19 cellular contexts compared by ENCODE assay signal in genomic region chr15:101362986-101363566, GRCh38.
DNase-seq lines count a peak whose midpoint lies in the region; ATAC-seq, FAIRE-seq and TF ChIP-seq lines count a peak whose summit lies in the region.
"Had no signal": no experiment of that assay in that cellular context is flagged by ENCODE, and none has a peak within 500 bp of the region (broad histone marks: within the 10 kb centered on the region; RNA-seq: fewer than 3 reads in every experiment).

No MANE protein-coding gene starts in this region.

- no peak for TF ChIP-seq POLR2A in H1 (IDR thresholded peaks at IDR 0.05; ENCODE audit: control extremely low read depth in 1 of 2, low read depth in 2 of 2, low read length in 2 of 2)

- H3K4me3 ChIP-seq in H1 (ENCODE audit: extremely low read depth in 1 of 4, insufficient read depth in 2 of 4, low read depth in 3 of 4, low read length in 4 of 4) = no peak overlapping the region
- H3K4me3 ChIP-seq in neuronal stem cell (ENCODE audit: low read length in 2 of 2) = no peak overlapping the region
- H3K4me3 ChIP-seq: A549, GM12878 had no signal

- 83% methylated on average over 8 of the region's 8 CpGs; no CpG with 5 or more reads in 1 of the 2 experiments for WGBS in H1 (ENCODE audit: extremely low coverage in 1 of 2, insufficient coverage in 1 of 2, insufficient read length in 1 of 2, insufficient replicate concordance in 2 of 2, low coverage in 1 of 2, low lambda C conversion rate in 2 of 2, missing lambda C conversion rate in 1 of 2), 2 experiments
- no CpG with 5 or more reads among the region's 8 CpGs for WGBS in neuronal stem cell (ENCODE audit: extremely low coverage in 2 of 2, insufficient read length in 2 of 2, insufficient replicate concordance in 1 of 2), 2 donors

- TF ChIP-seq CTCF in H1 (IDR thresholded peaks at IDR 0.05; ENCODE audit: control extremely low read depth in 1 of 3, insufficient read depth in 1 of 3, low read depth in 1 of 3, low read length in 3 of 3) = no peak

- FAIRE-seq in H1 (lab: Jason Lieb, UNC) = no peak
- FAIRE-seq: A549, GM12878, H54, HTR-8/SVneo had no signal

- no peak overlapping the region for H3K14ac ChIP-seq in H1 (ENCODE audit: insufficient read length)
- H3K14ac ChIP-seq in neuronal stem cell (ENCODE audit: low read length) = no peak overlapping the region

- H3K4ac ChIP-seq in H1 (replicated peaks; ENCODE audit: insufficient read length, low read depth, low read length) (no peak overlapping the region), neuronal stem cell (ENCODE audit: low read length) (no peak overlapping the region)

- H3K4me1 Mint-ChIP-seq in activated naive CD8-positive, alpha-beta T cell treated with anti-CD3 and anti-CD28 coated beads for 36 hours = peaks cover 4% of the 10 kb centered on the region
- H3K4me1 Mint-ChIP-seq in activated naive CD8-positive, alpha-beta T cell treated with anti-CD3 and anti-CD28 coated beads, Interleukin-2, amount 50 U/mL, for 24 hours = peaks cover 5% of the 10 kb centered on the region
- H3K4me1 Mint-ChIP-seq: IgD-negative memory B cell had no signal

- H2BK15ac ChIP-seq in H1 (ENCODE audit: low read length) = no peak overlapping the region
- no peak overlapping the region for H2BK15ac ChIP-seq in neuronal stem cell (ENCODE audit: low read length)

- H2BK12ac ChIP-seq in H1 (ENCODE audit: low read depth, low read length) = no peak overlapping the region; the same call in 1 of the 2 replicates
- H2BK12ac ChIP-seq in neuronal stem cell (ENCODE audit: low read length) = no peak overlapping the region

- H2AFZ ChIP-seq in H1 (ENCODE audit: low read length) = 0 out of 2 replicates have a peak overlapping the region, but pooled peaks have one; percentile 31
- no peak overlapping the region for H2AFZ ChIP-seq in neuronal stem cell (ENCODE audit: low read length)

- H3K79me2 ChIP-seq in H1 (ENCODE audit: control insufficient read depth in 1 of 2, insufficient read depth in 2 of 2, low read length in 2 of 2) = no peaks in the 10 kb centered on the region

- DNase-seq in activated naive CD8-positive, alpha-beta T cell treated with anti-CD3 and anti-CD28 coated beads for 36 hours = no peak
- no peak for DNase-seq in activated naive CD8-positive, alpha-beta T cell treated with anti-CD3 and anti-CD28 coated beads, Interleukin-2, amount 50 U/mL, for 24 hours
- DNase-seq in H1 (ENCODE audit: low read depth in 1 of 2, low spot score in 2 of 2) (peak in 1 of 2 experiments; percentile 43), neuronal stem cell (ENCODE audit: low spot score) (no peak), D341Med (ENCODE audit: low spot score) (no peak), DMS153 (lab: John Stamatoyannopoulos, UW) (no peak), dermis blood vessel endothelial cell (no peak)
- DNase-seq: AML-193; Caco-2; CD4-positive, alpha-beta T cell; DMS79 treated with DMSO at 0.1 percent for 48 hours; KBM-7 had no signal

- H3K27me3 ChIP-seq in H1 (replicated peaks in 1 of 4; ENCODE audit: control insufficient read depth in 3 of 4, extremely low read depth in 1 of 4, insufficient read depth in 3 of 4, low read length in 3 of 4) = no peaks in the 10 kb centered on the region; a peak in 1 of 7 replicates
- H3K27me3 ChIP-seq in neuronal stem cell (ENCODE audit: control insufficient read depth in 3 of 3, insufficient read depth in 3 of 3, low read depth in 1 of 3, low read length in 3 of 3) = no peaks in the 10 kb centered on the region

- no peak overlapping the region for H2BK20ac ChIP-seq in H1 (ENCODE audit: low read length)

- H3K79me1 ChIP-seq in H1 (ENCODE audit: low read depth, low read length) (no peaks in the 10 kb centered on the region), neuronal stem cell (ENCODE audit: low read depth, low read length) (no peaks in the 10 kb centered on the region)

- H4K8ac ChIP-seq in H1 (ENCODE audit: extremely low read depth, insufficient read depth, low read length) = no peak overlapping the region
- no peak overlapping the region for H4K8ac ChIP-seq in neuronal stem cell (ENCODE audit: low read depth, low read length)

- H2AK5ac ChIP-seq in H1 (ENCODE audit: low read depth, low read length) (no peak overlapping the region), neuronal stem cell (ENCODE audit: low read depth, low read length) (no peak overlapping the region)

- H4K91ac ChIP-seq in H1 (replicated peaks; ENCODE audit: insufficient read length, low read length) (no peak overlapping the region), neuronal stem cell (ENCODE audit: low read depth, low read length, poor library complexity) (no peak overlapping the region)

- ATAC-seq in activated naive CD8-positive, alpha-beta T cell treated with anti-CD3 and anti-CD28 coated beads, Interleukin-2, amount 50 U/mL, for 24 hours = no peak
- ATAC-seq: A549, GM12878 had no signal

- H4K20me1 ChIP-seq in H1 (replicated peaks in 1 of 2; ENCODE audit: control insufficient read depth in 1 of 2, insufficient read depth in 2 of 2, low read length in 2 of 2) = peaks cover 0 to 4% of the 10 kb centered on the region in 2 experiments

- no peak overlapping the region for H2BK5ac ChIP-seq in H1 (ENCODE audit: low read depth, low read length)
- no peak overlapping the region for H2BK5ac ChIP-seq in neuronal stem cell (ENCODE audit: low read length)

- H3K9me3 Mint-ChIP-seq in activated naive CD8-positive, alpha-beta T cell treated with anti-CD3 and anti-CD28 coated beads for 36 hours = peaks cover 7% of the 10 kb centered on the region
- H3K9me3 Mint-ChIP-seq in activated naive CD8-positive, alpha-beta T cell treated with anti-CD3 and anti-CD28 coated beads, Interleukin-2, amount 50 U/mL, for 24 hours = peaks cover 9% of the 10 kb centered on the region

- no peak overlapping the region for H3K4me3 Mint-ChIP-seq in activated naive CD8-positive, alpha-beta T cell treated with anti-CD3 and anti-CD28 coated beads for 36 hours
- H3K4me3 Mint-ChIP-seq in activated naive CD8-positive, alpha-beta T cell treated with anti-CD3 and anti-CD28 coated beads, Interleukin-2, amount 50 U/mL, for 24 hours = no peak overlapping the region
- H3K4me3 Mint-ChIP-seq: CD4-positive, alpha-beta T cell; IgD-negative memory B cell had no signal

- H3K4me1 ChIP-seq in H1 (replicated peaks in 1 of 4; ENCODE audit: control insufficient read depth in 3 of 4, insufficient read depth in 4 of 4, low read length in 3 of 4) (peaks cover 0 to 6% (median 3%) of the 10 kb centered on the region in 4 experiments; a peak in 4 of 7 replicates), neuronal stem cell (ENCODE audit: control insufficient read depth in 2 of 2, insufficient read depth in 1 of 2, low read depth in 1 of 2, low read length in 2 of 2) (peaks cover 0 to 8% of the 10 kb centered on the region in 2 donors)

- TF ChIP-seq EP300 in H1 (IDR thresholded peaks at IDR 0.05; ENCODE audit: borderline replicate concordance in 1 of 2, low read depth in 2 of 2, low read length in 2 of 2) = no peak

- H3K23ac ChIP-seq in H1 (ENCODE audit: insufficient read length) (no peak overlapping the region), neuronal stem cell (ENCODE audit: low read depth, low read length, poor library complexity) (no peak overlapping the region)

- no peak overlapping the region for H3K9ac ChIP-seq in H1 (replicated peaks in 1 of 4; ENCODE audit: extremely low read depth in 1 of 4, low read depth in 3 of 4, low read length in 3 of 4)
- peak overlapping the region; percentile 26 for H3K9ac ChIP-seq in neuronal stem cell (ENCODE audit: low read depth, low read length, poor library complexity)

- POLR2A ChIA-PET in H1 (lab: Charles Lee; ENCODE audit: partially characterized antibody) = no interaction called here

- H3K27ac Mint-ChIP-seq in activated naive CD8-positive, alpha-beta T cell treated with anti-CD3 and anti-CD28 coated beads for 36 hours = peak overlapping the region; percentile 5
- H3K27ac Mint-ChIP-seq in activated naive CD8-positive, alpha-beta T cell treated with anti-CD3 and anti-CD28 coated beads, Interleukin-2, amount 50 U/mL, for 24 hours = no peak overlapping the region
- H3K27ac Mint-ChIP-seq: CD4-positive, alpha-beta T cell; IgD-negative memory B cell had no signal

- H3K23me2 ChIP-seq in H1 (ENCODE audit: low read depth, low read length) = no peaks in the 10 kb centered on the region

- H3K27ac ChIP-seq in H1 (ENCODE audit: low read depth, low read length) = no peak overlapping the region
- no peak overlapping the region for H3K27ac ChIP-seq in neuronal stem cell (replicated peaks; ENCODE audit: low read length)
- H3K27ac ChIP-seq: 22Rv1, A549, C4-2B had no signal

- CTCF ChIA-PET in H1 (lab: Charles Lee; ENCODE audit: partially characterized antibody) = interaction anchor here (0.6 kb wide), 1 partner anchor 30 kb away, joined by 3 read pairs; no protein-coding TSS in a partner anchor

- H3K4me2 ChIP-seq in H1 (ENCODE audit: insufficient read depth in 1 of 2, low read depth in 2 of 2, low read length in 2 of 2) = no peak overlapping the region
- H3K4me2 ChIP-seq in neuronal stem cell (ENCODE audit: insufficient read depth, low read length, poor library complexity, severe bottlenecking) = no peak overlapping the region
- H3K4me2 ChIP-seq: A549 had no signal

- H3K36me3 Mint-ChIP-seq in activated naive CD8-positive, alpha-beta T cell treated with anti-CD3 and anti-CD28 coated beads for 36 hours = no peaks in the 10 kb centered on the region
- no peaks in the 10 kb centered on the region for H3K36me3 Mint-ChIP-seq in activated naive CD8-positive, alpha-beta T cell treated with anti-CD3 and anti-CD28 coated beads, Interleukin-2, amount 50 U/mL, for 24 hours (ENCODE audit: low read depth)
- H3K36me3 Mint-ChIP-seq: IgD-negative memory B cell had no signal

- no peak overlapping the region for H3K56ac ChIP-seq in H1 (replicated peaks; ENCODE audit: insufficient read length, low read depth, low read length)

- H3K9me3 ChIP-seq in H1 (ENCODE audit: insufficient read depth in 2 of 2, low read depth in 1 of 2, low read length in 1 of 2) (no peaks in the 10 kb centered on the region), neuronal stem cell (replicated peaks in 1 of 2; ENCODE audit: control insufficient read depth in 2 of 2, insufficient read depth in 1 of 2, low read depth in 1 of 2, low read length in 2 of 2) (peaks cover 0 to 12% of the 10 kb centered on the region in 2 donors)
- H3K9me3 ChIP-seq: Caco-2 had no signal

- TF ChIP-seq RAD21 in H1 (IDR thresholded peaks at IDR 0.05 in 1 of 2, conservative IDR thresholded peaks at IDR 0.05 in 1 of 2; ENCODE audit: low read depth in 2 of 2, low read length in 2 of 2) = no peak

- no peaks in the 10 kb centered on the region for H3K27me3 Mint-ChIP-seq in activated naive CD8-positive, alpha-beta T cell treated with anti-CD3 and anti-CD28 coated beads for 36 hours
- H3K27me3 Mint-ChIP-seq in activated naive CD8-positive, alpha-beta T cell treated with anti-CD3 and anti-CD28 coated beads, Interleukin-2, amount 50 U/mL, for 24 hours = peaks cover 7% of the 10 kb centered on the region

- H3K18ac ChIP-seq in H1 (ENCODE audit: extremely low read depth, low read length) (no peak overlapping the region), neuronal stem cell (ENCODE audit: low read length) (peak overlapping the region; percentile 13)

- no peaks in the 10 kb centered on the region for H3K36me3 ChIP-seq in H1 (ENCODE audit: control insufficient read depth in 2 of 4, insufficient read depth in 4 of 4, low read length in 3 of 4)
- no peaks in the 10 kb centered on the region for H3K36me3 ChIP-seq in neuronal stem cell (replicated peaks in 1 of 2; ENCODE audit: control insufficient read depth in 2 of 2, insufficient read depth in 2 of 2, low read length in 2 of 2)

- H2BK120ac ChIP-seq in H1 (replicated peaks; ENCODE audit: low read depth, low read length) = no peak overlapping the region
- H2BK120ac ChIP-seq in neuronal stem cell (ENCODE audit: low read depth, low read length) = no peak overlapping the region

- no peak overlapping the region for H4K5ac ChIP-seq in H1 (ENCODE audit: insufficient read length, low read depth, low read length)
